8 cellular contexts compared by ENCODE assay signal in the genomic region with DNA sequence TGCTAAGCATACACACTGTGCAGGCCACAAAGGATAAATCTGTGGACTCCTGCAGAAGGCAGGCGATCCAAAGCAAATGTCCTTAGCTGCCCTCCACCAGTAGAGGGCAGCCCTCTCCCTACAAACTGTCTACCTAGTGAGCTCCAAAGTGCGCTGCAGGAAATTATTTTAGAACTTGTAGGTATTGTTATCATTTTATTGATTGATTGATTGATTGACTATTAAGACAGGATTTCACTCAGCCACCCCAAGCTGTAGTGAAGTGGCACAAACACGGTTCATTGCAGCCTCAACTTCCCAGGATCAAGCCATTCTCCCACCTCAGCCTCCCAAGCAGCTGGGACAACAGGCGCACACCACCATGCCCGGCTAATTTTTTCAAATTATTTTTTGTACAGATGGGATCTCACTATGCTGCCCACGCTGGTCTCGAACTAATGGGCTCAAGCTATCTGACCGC. TPM values are rescaled to one million over a fixed set of nuclear protein-coding genes. Genes with fewer than 3 reads are reported as not detected.
DNase-seq lines count a peak whose midpoint lies in the region; ATAC-seq and TF ChIP-seq lines count a peak whose summit lies in the region.

No MANE protein-coding gene starts in this region.

- H3K79me1 ChIP-seq in mesenchymal stem cell (replicated peaks; ENCODE audit: low read length, poor library complexity, severe bottlenecking): peaks cover 1% of the 10 kb centered on the region

- 58% methylated on average over 6 of the region's 8 CpGs for WGBS in mesenchymal stem cell

- H3K14ac ChIP-seq in mesenchymal stem cell (ENCODE audit: low read length in 2 of 2): no peak overlapping the region

- ATAC-seq in HG03108 (IDR thresholded peaks at IDR 0.05; ENCODE audit: unreplicated experiment) (peak; percentile 36), GM21515 (IDR thresholded peaks at IDR 0.05; ENCODE audit: unreplicated experiment) (no peak)

- H2BK12ac ChIP-seq in mesenchymal stem cell (ENCODE audit: low read length in 2 of 2): no peak overlapping the region

- no peak overlapping the region for H3K18ac ChIP-seq in mesenchymal stem cell (ENCODE audit: low read depth in 1 of 2, low read length in 2 of 2)

- no peak overlapping the region for H2AFZ ChIP-seq in mesenchymal stem cell (ENCODE audit: low read depth, low read length)

- H3K27me3 ChIP-seq in dorsolateral prefrontal cortex: no peaks in the 10 kb centered on the region
- peaks cover 0 to 3% of the 10 kb centered on the region in 2 experiments for H3K27me3 ChIP-seq in mesenchymal stem cell (ENCODE audit: control insufficient read depth in 1 of 2, insufficient read depth in 1 of 2, low read length in 2 of 2)

- H2BK15ac ChIP-seq in mesenchymal stem cell (ENCODE audit: low read depth, poor library complexity, severe bottlenecking): no peak overlapping the region

- no peak overlapping the region for H3K23ac ChIP-seq in mesenchymal stem cell (ENCODE audit: low read length in 2 of 2)

- intact Hi-C loops in dorsolateral prefrontal cortex (cut with DNase I): loop anchor here (2.0 to 10.0 kb wide), 7 partner anchors 67 to 750 kb away; a partner anchor contains a TSS

- DNase-seq in NCI-H69 (lab: John Stamatoyannopoulos, UW) (peak; percentile 68), dorsolateral prefrontal cortex (peak in 8 of 10 donors; percentile 49 to 74 (median 66)), mesenchymal stem cell (peak; percentile 73)
- DNase-seq in activated CD4-positive, alpha-beta T cell treated with anti-CD3 and anti-CD28 coated beads, Interleukin-2, amount 50 U/mL, for 4 hours: peak; percentile 60 to 62
- peak; percentile 38 to 58 for DNase-seq in stimulated activated CD8-positive, alpha-beta memory T cell treated with anti-CD3 and anti-CD28 coated beads, Interleukin-2, amount 100 ng/mL, for 48 hours (ENCODE audit: low read depth in 2 of 2)

- no peak overlapping the region for H4K8ac ChIP-seq in mesenchymal stem cell (ENCODE audit: low read length)

- no peak overlapping the region for H2AK5ac ChIP-seq in mesenchymal stem cell (ENCODE audit: low read length, severe bottlenecking)

- H2BK120ac ChIP-seq in mesenchymal stem cell (ENCODE audit: low read depth, low read length): no peak overlapping the region

- no peak overlapping the region for H4K91ac ChIP-seq in mesenchymal stem cell (ENCODE audit: low read length)

- no peaks in the 10 kb centered on the region for H3K36me3 ChIP-seq in mesenchymal stem cell (ENCODE audit: control insufficient read depth in 1 of 2, insufficient read depth in 2 of 2, low read depth in 1 of 2, low read length in 2 of 2)

- H3K27ac ChIP-seq in dorsolateral prefrontal cortex: peak overlapping the region in 9 of 59 donors; percentile 3 to 87 (median 36)
- no peak overlapping the region for H3K27ac ChIP-seq in mesenchymal stem cell (ENCODE audit: low read length, poor library complexity, severe bottlenecking)

- no peak overlapping the region for H2BK5ac ChIP-seq in mesenchymal stem cell (ENCODE audit: low read depth, low read length, poor library complexity, severe bottlenecking)

- H3K4me1 ChIP-seq in mesenchymal stem cell (ENCODE audit: control insufficient read depth, insufficient read depth, low read depth, low read length): peaks cover 6% of the 10 kb centered on the region

- H3K4ac ChIP-seq in mesenchymal stem cell (ENCODE audit: low read depth in 1 of 2, low read length in 2 of 2): no peak overlapping the region

- no peak overlapping the region for H3K9ac ChIP-seq in mesenchymal stem cell (ENCODE audit: low read length)

- H3K4me3 ChIP-seq in dorsolateral prefrontal cortex (no peak overlapping the region), mesenchymal stem cell (ENCODE audit: insufficient read depth in 1 of 2, low read depth in 1 of 2, low read length in 2 of 2) (no peak overlapping the region)

- H3K4me2 ChIP-seq in mesenchymal stem cell (ENCODE audit: low read length, poor library complexity, severe bottlenecking): no peak overlapping the region

- no peaks in the 10 kb centered on the region for H3K9me3 ChIP-seq in mesenchymal stem cell (ENCODE audit: control insufficient read depth, low read length)

- TF ChIP-seq CTCF in GM12872 (IDR thresholded peaks at IDR 0.05; ENCODE audit: insufficient read depth, low read depth, low read length): peak; percentile 92
- peak; percentile 66 to 94 (median 89) for TF ChIP-seq CTCF in dorsolateral prefrontal cortex (IDR thresholded peaks at IDR 0.05 in 54 of 56, conservative IDR thresholded peaks at IDR 0.05 in 2 of 56; ENCODE audit: low read depth in 1 of 56, partially characterized antibody in 56 of 56)

RNA-seq across cellular contexts. Expression of a gene that starts 37.3 kb away (rescaled TPM):
- 10 to 100 TPM; 25.4 to 76.6 (median 53.5) TPM for total RNA-seq in dorsolateral prefrontal cortex
- 34.1 TPM for polyA plus RNA-seq in mesenchymal stem cell (2013, experiment 1 of 2)
- 37.0 TPM for polyA plus RNA-seq in mesenchymal stem cell (2013, experiment 2 of 2)
